ENCODE assay signal across 8 cellular contexts in the genomic region with DNA sequence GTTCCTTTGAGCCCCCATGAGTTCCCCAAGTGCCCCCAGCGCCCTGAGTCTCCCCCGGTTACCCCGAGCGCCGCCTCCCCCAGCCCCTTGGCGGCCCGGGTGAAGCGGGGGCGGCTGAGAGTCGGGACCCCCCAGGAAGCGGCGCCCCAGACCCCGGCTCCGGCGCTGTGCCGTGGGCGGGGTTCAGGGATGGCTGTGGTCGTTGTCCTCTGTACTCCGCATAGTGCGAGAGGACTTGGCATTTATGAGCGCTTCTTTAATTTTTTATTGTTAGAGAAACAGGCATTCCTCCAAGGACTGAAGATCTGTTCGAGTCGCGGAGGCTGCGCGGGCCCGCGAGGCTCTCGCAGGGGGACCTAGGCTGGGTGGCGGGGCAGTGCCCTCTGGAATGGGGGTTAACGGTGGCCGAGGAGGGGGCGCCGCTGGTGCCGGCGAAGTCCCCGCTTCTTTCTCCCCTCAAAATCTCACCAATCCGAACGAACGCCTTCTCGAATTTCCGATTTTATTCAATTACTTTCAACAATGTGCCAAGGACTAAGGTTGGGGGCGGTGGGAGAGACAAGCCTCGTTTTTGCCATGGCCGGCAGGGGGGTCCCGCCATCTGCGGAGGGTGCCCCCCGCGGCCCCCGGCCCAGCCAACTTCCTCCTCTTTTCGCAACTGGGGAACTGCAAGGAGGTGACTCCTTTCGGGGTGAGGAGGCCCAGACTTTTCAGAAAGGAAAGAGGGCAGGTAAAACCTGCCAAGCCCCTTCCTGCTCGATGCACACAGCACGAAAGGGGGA. TPM values are rescaled to one million over a fixed set of nuclear protein-coding genes. Genes with fewer than 3 reads are reported as not detected.
DNase-seq lines count a peak whose midpoint lies in the region; ATAC-seq and TF ChIP-seq lines count a peak whose summit lies in the region.

No MANE protein-coding gene starts in this region.

- no peaks in the 10 kb centered on the region for H3K9me3 Mint-ChIP-seq in CD4-positive, CD25-positive, alpha-beta regulatory T cell
- H3K9me3 Mint-ChIP-seq in nephron = peaks cover 2% of the 10 kb centered on the region

- no peaks in the 10 kb centered on the region for H3K9me3 ChIP-seq in CD4-positive, CD25-positive, alpha-beta regulatory T cell (ENCODE audit: control insufficient read depth in 2 of 2, low read length in 2 of 2)
- no peaks in the 10 kb centered on the region for H3K9me3 ChIP-seq in ectodermal cell (ENCODE audit: control insufficient read depth, low read length)

- peak in 1 of 3 donors; percentile 26 for DNase-seq in CD4-positive, CD25-positive, alpha-beta regulatory T cell
- DNase-seq in NB4 (ENCODE audit: low read depth) (peak; percentile 33), NCI-H524 treated with DMSO at 0.1 percent for 48 hours (lab: John Stamatoyannopoulos, UW) (no peak), NCI-H1092 treated with DMSO at 0.1 percent for 48 hours (lab: John Stamatoyannopoulos, UW) (no peak), GM20000 (ENCODE audit: low spot score) (no peak)

- 1 to 2% methylated on average over 54 of the region's 54 CpGs for WGBS in ectodermal cell, 2 experiments

- peaks cover 29% of the 10 kb centered on the region for H3K4me1 ChIP-seq in CD4-positive, CD25-positive, alpha-beta regulatory T cell (ENCODE audit: control insufficient read depth, insufficient read depth, low read length, poor library complexity, severe bottlenecking)
- H3K4me1 ChIP-seq in ectodermal cell (ENCODE audit: control insufficient read depth, insufficient read depth, low read length) = peaks cover 14% of the 10 kb centered on the region

- peaks cover 56% of the 10 kb centered on the region for H3K27me3 ChIP-seq in CD4-positive, CD25-positive, alpha-beta regulatory T cell (ENCODE audit: control insufficient read depth, insufficient read depth, low read length)
- H3K27me3 ChIP-seq in ectodermal cell (ENCODE audit: control insufficient read depth, insufficient read depth, low read length, poor library complexity, severe bottlenecking) = peaks cover 83% of the 10 kb centered on the region

- no peaks in the 10 kb centered on the region for H3K36me3 Mint-ChIP-seq in CD4-positive, CD25-positive, alpha-beta regulatory T cell
- H3K36me3 Mint-ChIP-seq in nephron (ENCODE audit: low read depth) = no peaks in the 10 kb centered on the region

- peak in 1 of 2 donors; percentile 11 for ATAC-seq in CD4-positive, CD25-positive, alpha-beta regulatory T cell (ENCODE audit: low read depth in 2 of 2)
- no peak for ATAC-seq in HG03439 (IDR thresholded peaks at IDR 0.05; ENCODE audit: unreplicated experiment)

- TF ChIP-seq CTCF in NB4 (IDR thresholded peaks at IDR 0.05; ENCODE audit: low read depth, low read length) (no peak), nephron (IDR thresholded peaks at IDR 0.05; ENCODE audit: unreplicated experiment in 3 of 3) (no peak), GM20000 (IDR thresholded peaks at IDR 0.05; ENCODE audit: extremely low read depth, missing control alignments) (no peak)

- no peak for TF ChIP-seq POLR2A in NB4 (IDR thresholded peaks at IDR 0.05; ENCODE audit: extremely low read depth, insufficient read length)

- peaks cover 0 to 27% (median 19%) of the 10 kb centered on the region in 4 donors for H3K4me1 Mint-ChIP-seq in CD4-positive, CD25-positive, alpha-beta regulatory T cell
- peaks cover 14% of the 10 kb centered on the region for H3K4me1 Mint-ChIP-seq in nephron

- H3K27me3 Mint-ChIP-seq in CD4-positive, CD25-positive, alpha-beta regulatory T cell = peaks cover 79% of the 10 kb centered on the region
- H3K27me3 Mint-ChIP-seq in nephron (ENCODE audit: low read depth) = peaks cover 81% of the 10 kb centered on the region

- peak overlapping the region; percentile 46 to 89 (median 78) for H3K4me3 Mint-ChIP-seq in CD4-positive, CD25-positive, alpha-beta regulatory T cell
- peak overlapping the region; percentile 72 to 81 (median 80) for H3K4me3 Mint-ChIP-seq in nephron

- H3K27ac ChIP-seq in CD4-positive, CD25-positive, alpha-beta regulatory T cell (ENCODE audit: insufficient read depth, low read length, poor library complexity, severe bottlenecking) = no peak overlapping the region
- no peak overlapping the region for H3K27ac ChIP-seq in ectodermal cell (ENCODE audit: insufficient read depth, low read depth, low read length, poor library complexity, severe bottlenecking)

- no peaks in the 10 kb centered on the region for H3K36me3 ChIP-seq in CD4-positive, CD25-positive, alpha-beta regulatory T cell (ENCODE audit: control insufficient read depth, insufficient read depth, low read length)
- no peaks in the 10 kb centered on the region for H3K36me3 ChIP-seq in ectodermal cell (ENCODE audit: control insufficient read depth, insufficient read depth, low read length)

- no peak overlapping the region for H3K4me3 ChIP-seq in CD4-positive, CD25-positive, alpha-beta regulatory T cell (ENCODE audit: low read depth, low read length)
- H3K4me3 ChIP-seq in NB4 (ENCODE audit: low read depth, low read length) (peak overlapping the region; percentile 12), ectodermal cell (ENCODE audit: insufficient read depth, low read depth, low read length) (peak overlapping the region; percentile 40)

- no peak overlapping the region for H3K27ac Mint-ChIP-seq in CD4-positive, CD25-positive, alpha-beta regulatory T cell
- no peak overlapping the region for H3K27ac Mint-ChIP-seq in nephron

RNA-seq across cellular contexts. Expression of a gene that starts 0.6 kb away (rescaled TPM):
- total RNA-seq in CD4-positive, CD25-positive, alpha-beta regulatory T cell = not detected
- polyA plus RNA-seq in CD4-positive, CD25-positive, alpha-beta regulatory T cell = not detected
- polyA plus RNA-seq in ectodermal cell (2013, experiment 1 of 4) = 0.22 TPM
- 0.12 TPM for polyA plus RNA-seq in ectodermal cell (2013, experiment 2 of 4)
- polyA plus RNA-seq in ectodermal cell (2013, experiment 3 of 4) = 0.11 TPM
- not detected for polyA plus RNA-seq in ectodermal cell (2013, experiment 4 of 4)

RNA-seq across cellular contexts. Expression of a gene that starts 32.5 kb away (rescaled TPM):
- total RNA-seq in CD4-positive, CD25-positive, alpha-beta regulatory T cell = not detected
- polyA plus RNA-seq in CD4-positive, CD25-positive, alpha-beta regulatory T cell = under 1 TPM in 1 of 4 donors, not detected in 3; 0.06 TPM
- polyA plus RNA-seq in ectodermal cell (2013, experiment 1 of 4) = 0.26 TPM
- 0.21 TPM for polyA plus RNA-seq in ectodermal cell (2013, experiment 2 of 4)
- polyA plus RNA-seq in ectodermal cell (2013, experiment 3 of 4) = 0.16 TPM
- 0.20 TPM for polyA plus RNA-seq in ectodermal cell (2013, experiment 4 of 4)

RNA-seq across cellular contexts. Expression of a gene that starts 38.8 kb away (rescaled TPM):
- total RNA-seq in CD4-positive, CD25-positive, alpha-beta regulatory T cell = 3.9 TPM
- 10 to 100 TPM in 1 of 4 donors, 1 to 10 TPM in 3; 4.8 to 13.8 (median 7.5) TPM for polyA plus RNA-seq in CD4-positive, CD25-positive, alpha-beta regulatory T cell
- polyA plus RNA-seq in ectodermal cell (2013, experiment 1 of 4) = not detected
- polyA plus RNA-seq in ectodermal cell (2013, experiment 2 of 4) = not detected
- not detected for polyA plus RNA-seq in ectodermal cell (2013, experiment 3 of 4)
- not detected for polyA plus RNA-seq in ectodermal cell (2013, experiment 4 of 4)
